11 cellular contexts compared by ENCODE assay signal in the genomic region with DNA sequence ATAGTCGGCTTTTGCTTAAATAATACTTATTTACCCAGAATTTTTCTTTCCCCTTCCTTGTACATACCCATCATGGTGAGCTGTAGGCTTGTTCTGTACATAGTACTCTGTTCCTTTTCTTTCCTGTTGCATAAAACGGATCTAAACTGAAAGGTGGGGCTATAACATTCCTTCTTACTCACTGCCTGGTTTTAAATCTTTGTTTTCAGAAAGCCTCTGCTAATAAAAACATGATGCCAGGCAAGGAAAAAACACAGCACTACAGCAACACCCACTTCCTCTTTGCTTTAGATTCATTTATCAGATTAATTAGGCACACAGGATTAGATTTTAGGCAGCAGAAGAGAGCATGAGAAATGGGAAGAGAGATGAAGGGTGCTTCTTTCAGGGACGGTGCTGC. TPM values are rescaled to one million over a fixed set of nuclear protein-coding genes. Genes with fewer than 3 reads are reported as not detected.
DNase-seq lines count a peak whose midpoint lies in the region; ATAC-seq and TF ChIP-seq lines count a peak whose summit lies in the region.
"Had no signal": no experiment of that assay in that cellular context is flagged by ENCODE, and none has a peak within 500 bp of the region (broad histone marks: within the 10 kb centered on the region; RNA-seq: fewer than 3 reads in every experiment).

No MANE protein-coding gene starts in this region.

- DNase-seq in AG08395 (ENCODE audit: low spot score) = peak; percentile 66
- DNase-seq in M059J (ENCODE audit: low read depth) = peak; percentile 39
- peak; percentile 65 for DNase-seq in choroid plexus epithelial cell (ENCODE audit: low read depth)
- DNase-seq in GM19238 (ENCODE audit: insufficient read length, low spot score) = no peak
- DNase-seq in anterior cingulate cortex (lab: John Stamatoyannopoulos, UW) = no peak
- DNase-seq: NCI-H187, Right ventricle myocardium superior had no signal

- no peaks in the 10 kb centered on the region for H3K27me3 ChIP-seq in muscle layer of duodenum (ENCODE audit: low read depth, low read length)

- ATAC-seq in GM21737 (IDR thresholded peaks at IDR 0.05; ENCODE audit: unreplicated experiment) = no peak
- no peak for ATAC-seq in HG02852 (IDR thresholded peaks at IDR 0.05; ENCODE audit: unreplicated experiment)

- peaks cover 10 to 11% of the 10 kb centered on the region in 2 donors for H3K36me3 ChIP-seq in muscle layer of duodenum (ENCODE audit: control insufficient read depth in 1 of 2, insufficient read depth in 2 of 2, low read length in 2 of 2)

- peaks cover 2 to 5% of the 10 kb centered on the region in 2 donors for H3K4me1 ChIP-seq in muscle layer of duodenum (ENCODE audit: control insufficient read depth in 1 of 2, insufficient read depth in 2 of 2, low read length in 2 of 2)

- TF ChIP-seq CTCF in choroid plexus epithelial cell (conservative IDR thresholded peaks at IDR 0.05; ENCODE audit: low read depth, low read length) = no peak

- H3K9me3 ChIP-seq in muscle layer of duodenum (ENCODE audit: control insufficient read depth in 1 of 2, low read length in 2 of 2) = no peaks in the 10 kb centered on the region

- H3K4me3 ChIP-seq in choroid plexus epithelial cell (ENCODE audit: low read depth, low read length) = no peak overlapping the region
- H3K4me3 ChIP-seq in muscle layer of duodenum (ENCODE audit: low read depth in 1 of 2, low read length in 2 of 2) = no peak overlapping the region

- peak overlapping the region; percentile 73 for H3K27ac ChIP-seq in muscle layer of duodenum (ENCODE audit: low read length)
- H3K27ac ChIP-seq: HL-60 had no signal

RNA-seq across cellular contexts. Expression of a gene that starts 19.6 kb away (rescaled TPM):
- 2.2 and 3.7 TPM in 2 replicates for total RNA-seq in M059J (2014; rRNA removed; shearing (Covaris generic))

Comparison
In these comparisons a context has a peak if more than half of its experiments do, and no peak if none do; other contexts are left out.
1. DNase-seq: peak in AG08395 (single experiment), M059J (single experiment) and choroid plexus epithelial cell (single experiment); none in GM19238 (single experiment) and anterior cingulate cortex (0 of 58).